In the genomic region with DNA sequence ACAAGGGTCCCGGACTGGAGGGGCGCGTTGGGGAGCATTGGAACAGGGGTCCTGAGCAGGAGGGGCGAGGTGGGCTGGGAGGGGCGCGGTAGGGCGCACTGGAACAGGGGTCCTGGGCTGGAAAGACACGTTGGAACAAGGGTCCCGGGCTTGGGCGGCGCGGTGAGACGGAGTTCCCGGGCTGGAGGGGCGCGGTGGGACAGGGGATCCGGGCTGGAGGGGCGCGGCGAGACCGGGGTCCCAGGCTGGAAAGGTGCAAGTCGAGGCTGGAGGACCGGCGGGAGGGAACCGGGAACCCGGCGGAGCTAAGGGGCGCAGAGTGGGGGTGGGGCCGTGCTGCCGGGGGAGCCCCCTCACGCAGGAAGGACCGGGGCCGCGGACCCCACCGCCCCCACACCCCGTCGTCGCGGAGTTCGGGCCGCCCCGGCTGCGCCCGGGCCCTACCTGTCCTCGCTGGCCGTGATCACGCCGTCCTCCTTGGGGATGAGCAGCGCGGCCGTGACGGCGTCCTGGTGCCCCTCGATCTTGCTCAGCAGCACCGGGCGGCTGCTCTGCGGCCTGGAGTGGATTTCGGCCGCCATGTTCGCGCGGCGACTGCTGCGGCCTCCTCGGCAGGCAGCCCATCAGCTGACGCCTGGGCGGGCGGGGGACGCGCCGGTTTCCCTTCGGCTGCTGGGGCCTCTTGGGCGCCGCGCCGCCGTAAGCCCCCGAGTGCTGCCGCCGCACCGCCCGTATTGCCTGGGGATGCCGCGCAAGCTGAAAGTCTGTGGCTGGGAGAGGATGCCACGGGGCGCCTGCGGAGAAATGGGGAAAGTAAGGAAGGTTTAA, we compare ENCODE assay signal across 8 cellular contexts. TPM values are rescaled to one million over a fixed set of nuclear protein-coding genes. Genes with fewer than 3 reads are reported as not detected.
DNase-seq lines count a peak whose midpoint lies in the region; ATAC-seq, FAIRE-seq and TF ChIP-seq lines count a peak whose summit lies in the region.

A gene with protein sequence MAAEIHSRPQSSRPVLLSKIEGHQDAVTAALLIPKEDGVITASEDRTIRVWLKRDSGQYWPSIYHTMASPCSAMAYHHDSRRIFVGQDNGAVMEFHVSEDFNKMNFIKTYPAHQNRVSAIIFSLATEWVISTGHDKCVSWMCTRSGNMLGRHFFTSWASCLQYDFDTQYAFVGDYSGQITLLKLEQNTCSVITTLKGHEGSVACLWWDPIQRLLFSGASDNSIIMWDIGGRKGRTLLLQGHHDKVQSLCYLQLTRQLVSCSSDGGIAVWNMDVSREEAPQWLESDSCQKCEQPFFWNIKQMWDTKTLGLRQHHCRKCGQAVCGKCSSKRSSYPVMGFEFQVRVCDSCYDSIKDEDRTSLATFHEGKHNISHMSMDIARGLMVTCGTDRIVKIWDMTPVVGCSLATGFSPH (minus strand): TSS at position 632 of the 828 bp plus-strand sequence. CDS start 51 bp downstream, at position 581.

- peaks cover 41% of the 10 kb centered on the region for H3K79me2 ChIP-seq in smooth muscle cell (ENCODE audit: low read depth)

- H3K36me3 ChIP-seq in bronchial epithelial cell (ENCODE audit: control insufficient read depth, insufficient read depth, low read length) (no peaks in the 10 kb centered on the region), smooth muscle cell (ENCODE audit: low read depth) (no peaks in the 10 kb centered on the region)

- WGBS in smooth muscle cell (ENCODE audit: low lambda C conversion rate) = under 1% methylated on average over 47 of the region's 87 CpGs

- no peaks in the 10 kb centered on the region for H3K27me3 ChIP-seq in bronchial epithelial cell (ENCODE audit: control insufficient read depth, insufficient read depth, low read length)
- no peaks in the 10 kb centered on the region for H3K27me3 ChIP-seq in smooth muscle cell (ENCODE audit: low read depth)

- FAIRE-seq in bronchial epithelial cell (lab: Jason Lieb, UNC) = no peak

- peak within 1 kb of the TSS; percentile 78 for H2AFZ ChIP-seq in smooth muscle cell (ENCODE audit: low read depth)

- in situ Hi-C loops in ACHN (cut with HindIII; ENCODE audit: low pct_ligation_motif_present, low pct_unique_long_range_greater_than_20kb, low sequenced_read_pairs) = no loop called here

- peaks cover 14% of the 10 kb centered on the region for H3K4me1 ChIP-seq in smooth muscle cell (ENCODE audit: low read depth)

- H3K4me3 ChIP-seq in WI38 (ENCODE audit: low read depth, low read length) (peak within 1 kb of the TSS; percentile 88), bronchial epithelial cell (ENCODE audit: low read depth, low read length) (peak within 1 kb of the TSS; percentile 97), smooth muscle cell (peak within 1 kb of the TSS; percentile 84)

- H3K4me2 ChIP-seq in smooth muscle cell = peak within 1 kb of the TSS; percentile 97

- DNase-seq in ACHN (peak; percentile 90), NCI-H2196 treated with DMSO at 0.1 percent for 48 hours (lab: John Stamatoyannopoulos, UW; ENCODE audit: unreplicated experiment) (peak; percentile 57), bronchial epithelial cell (ENCODE audit: low read depth) (peak; percentile 61), iPS-NIHi7 (ENCODE audit: extremely low spot score) (peak; percentile 96), smooth muscle cell (lab: John Stamatoyannopoulos, UW; ENCODE audit: unreplicated experiment) (peak; percentile 48)

- no peak for TF ChIP-seq CTCF in WI38 (IDR thresholded peaks at IDR 0.05; ENCODE audit: low read depth, low read length)
- no peak for TF ChIP-seq CTCF in bronchial epithelial cell (IDR thresholded peaks at IDR 0.05; ENCODE audit: insufficient read depth, low read length, severe bottlenecking)
- no peak for TF ChIP-seq CTCF in smooth muscle cell (IDR thresholded peaks at IDR 0.05; ENCODE audit: borderline replicate concordance, insufficient read depth, poor library complexity, severe bottlenecking)

- peaks cover 3% of the 10 kb centered on the region for H3F3A ChIP-seq in smooth muscle cell (ENCODE audit: low read depth)

- H3K9ac ChIP-seq in smooth muscle cell (ENCODE audit: low read depth) = peak within 1 kb of the TSS; percentile 85

- peak within 1 kb of the TSS; percentile 83 for H3K27ac ChIP-seq in smooth muscle cell (ENCODE audit: low read depth)

- ATAC-seq in GM18868 (IDR thresholded peaks at IDR 0.05; ENCODE audit: unreplicated experiment) (peak; percentile 90), HG03097 (IDR thresholded peaks at IDR 0.05; ENCODE audit: low FRiP score, unreplicated experiment) (peak; percentile 80)

- H3K9me3 ChIP-seq in smooth muscle cell (replicated peaks; ENCODE audit: low read depth) = no peaks in the 10 kb centered on the region

- H4K20me1 ChIP-seq in smooth muscle cell (ENCODE audit: low read depth) = peaks cover 28% of the 10 kb centered on the region

RNA-seq across cellular contexts. Expression of the gene that starts here (rescaled TPM):
- 92.7 and 111 TPM in 2 replicates for total RNA-seq in bronchial epithelial cell
- 58.6 and 68.3 TPM in 2 replicates for total RNA-seq in smooth muscle cell
- 31.6 and 33.1 TPM in 2 replicates for polyA plus RNA-seq in smooth muscle cell

Comparison
In these comparisons a context has a peak if more than half of its experiments do, and no peak if none do; other contexts are left out.
1. Peak in every context shown above with its lines: DNase-seq, ATAC-seq, H3K4me3 ChIP-seq and H3K27ac ChIP-seq.